ENCODE assay signal across 11 cellular contexts in genomic region chr3:156812521-156813335, GRCh38. TPM values are rescaled to one million over a fixed set of nuclear protein-coding genes. Genes with fewer than 3 reads are reported as not detected.
DNase-seq lines count a peak whose midpoint lies in the region; ATAC-seq and TF ChIP-seq lines count a peak whose summit lies in the region.
"Had no signal": no experiment of that assay in that cellular context is flagged by ENCODE, and none has a peak within 500 bp of the region (broad histone marks: within the 10 kb centered on the region; RNA-seq: fewer than 3 reads in every experiment).

No MANE protein-coding gene starts in this region.

- no peak for TF ChIP-seq CTCF in endothelial cell (IDR thresholded peaks at IDR 0.05; ENCODE audit: unreplicated experiment)

- CTCF ChIA-PET in activated CD8-positive, alpha-beta memory T cell treated with anti-CD3 and anti-CD28 coated beads, Interleukin-2, amount 10 ng/mL, durations not matched to agents 7 days and 5 days (lab: Charles Lee), result interaction anchor here (1.1 to 1.5 kb wide), 3 partner anchors 19 to 324 kb away, joined by 3 to 5 read pairs (median 4); no protein-coding TSS in a partner anchor

- H3K27me3 Mint-ChIP-seq in activated CD8-positive, alpha-beta memory T cell treated with anti-CD3 and anti-CD28 coated beads, Interleukin-2, amount 10 ng/mL, durations not matched to agents 7 days and 5 days, result no peaks in the 10 kb centered on the region
- H3K27me3 Mint-ChIP-seq in endothelial cell (ENCODE audit: unreplicated experiment), result peaks cover 13% of the 10 kb centered on the region
- H3K27me3 Mint-ChIP-seq in stimulated activated naive B cell treated with anti-CD40 and anti-IgM and Interleukin-4, amounts not matched to agents 10 μg/mL and 1 μg/mL and 100 μg/mL, for 72 hours, result no peaks in the 10 kb centered on the region

- DNase-seq in activated CD8-positive, alpha-beta memory T cell treated with anti-CD3 and anti-CD28 coated beads, Interleukin-2, amount 10 ng/mL, durations not matched to agents 7 days and 5 days, result no peak
- DNase-seq in activated CD8-positive, alpha-beta memory T cell treated with anti-CD3 and anti-CD28 coated beads, Interleukin-2, amount 50 U/mL, for 4 hours, result no peak
- DNase-seq in NOMO-1 treated with dmso at 0.1 percent for 144 hours (lab: John Stamatoyannopoulos, UW; ENCODE audit: unreplicated experiment), result peak; percentile 30
- no peak for DNase-seq in endothelial cell (ENCODE audit: low spot score)
- no peak for DNase-seq in stimulated activated naive B cell treated with anti-CD40 and anti-IgM and Interleukin-4, amounts not matched to agents 10 μg/mL and 1 μg/mL and 100 μg/mL, for 72 hours
- no peak for DNase-seq in NCI-H1930 (lab: John Stamatoyannopoulos, UW)
- DNase-seq: aorta, NCI-H526 treated with DMSO at 0.1 percent for 48 hours had no signal

- H3K27ac Mint-ChIP-seq in activated CD8-positive, alpha-beta memory T cell treated with anti-CD3 and anti-CD28 coated beads, Interleukin-2, amount 10 ng/mL, durations not matched to agents 7 days and 5 days, result peak overlapping the region; percentile 75
- peak overlapping the region; percentile 63 for H3K27ac Mint-ChIP-seq in endothelial cell (ENCODE audit: unreplicated experiment)
- H3K27ac Mint-ChIP-seq in stimulated activated naive B cell treated with anti-CD40 and anti-IgM and Interleukin-4, amounts not matched to agents 10 μg/mL and 1 μg/mL and 100 μg/mL, for 72 hours, result peak overlapping the region; percentile 16
- H3K27ac Mint-ChIP-seq: GM23338 had no signal

- H3K9me3 Mint-ChIP-seq in activated CD8-positive, alpha-beta memory T cell treated with anti-CD3 and anti-CD28 coated beads, Interleukin-2, amount 10 ng/mL, durations not matched to agents 7 days and 5 days (ENCODE audit: low read depth), result no peaks in the 10 kb centered on the region
- no peaks in the 10 kb centered on the region for H3K9me3 Mint-ChIP-seq in endothelial cell (ENCODE audit: unreplicated experiment)
- H3K9me3 Mint-ChIP-seq in stimulated activated naive B cell treated with anti-CD40 and anti-IgM and Interleukin-4, amounts not matched to agents 10 μg/mL and 1 μg/mL and 100 μg/mL, for 72 hours, result peaks cover 3 to 9% of the 10 kb centered on the region in 2 donors
- H3K9me3 Mint-ChIP-seq: GM23338 had no signal

- no peak for ATAC-seq in activated CD8-positive, alpha-beta memory T cell treated with anti-CD3 and anti-CD28 coated beads, Interleukin-2, amount 10 ng/mL, durations not matched to agents 7 days and 5 days
- ATAC-seq in stimulated activated naive B cell treated with anti-CD40 and anti-IgM and Interleukin-4, amounts not matched to agents 10 μg/mL and 1 μg/mL and 100 μg/mL, for 72 hours (replicated peaks), result no peak
- ATAC-seq in GM19328 (IDR thresholded peaks at IDR 0.05; ENCODE audit: unreplicated experiment) (no peak), GM18861 (IDR thresholded peaks at IDR 0.05; ENCODE audit: unreplicated experiment) (no peak)
- ATAC-seq: GM23338 had no signal

- H3K4me1 Mint-ChIP-seq in activated CD8-positive, alpha-beta memory T cell treated with anti-CD3 and anti-CD28 coated beads, Interleukin-2, amount 10 ng/mL, durations not matched to agents 7 days and 5 days, result peaks cover 45% of the 10 kb centered on the region
- H3K4me1 Mint-ChIP-seq in endothelial cell (ENCODE audit: unreplicated experiment), result peaks cover 14% of the 10 kb centered on the region
- H3K4me1 Mint-ChIP-seq in stimulated activated naive B cell treated with anti-CD40 and anti-IgM and Interleukin-4, amounts not matched to agents 10 μg/mL and 1 μg/mL and 100 μg/mL, for 72 hours, result peaks cover 17 to 49% of the 10 kb centered on the region in 2 donors

- H3K4me3 Mint-ChIP-seq in activated CD8-positive, alpha-beta memory T cell treated with anti-CD3 and anti-CD28 coated beads, Interleukin-2, amount 10 ng/mL, durations not matched to agents 7 days and 5 days, result no peak overlapping the region
- H3K4me3 Mint-ChIP-seq in endothelial cell (ENCODE audit: unreplicated experiment), result no peak overlapping the region
- no peak overlapping the region for H3K4me3 Mint-ChIP-seq in stimulated activated naive B cell treated with anti-CD40 and anti-IgM and Interleukin-4, amounts not matched to agents 10 μg/mL and 1 μg/mL and 100 μg/mL, for 72 hours
- H3K4me3 Mint-ChIP-seq: GM23338 had no signal

- H3K36me3 Mint-ChIP-seq in activated CD8-positive, alpha-beta memory T cell treated with anti-CD3 and anti-CD28 coated beads, Interleukin-2, amount 10 ng/mL, durations not matched to agents 7 days and 5 days, result peaks cover 26% of the 10 kb centered on the region
- H3K36me3 Mint-ChIP-seq in endothelial cell (ENCODE audit: low read depth, unreplicated experiment), result no peaks in the 10 kb centered on the region
- peaks cover 18 to 32% of the 10 kb centered on the region in 2 donors for H3K36me3 Mint-ChIP-seq in stimulated activated naive B cell treated with anti-CD40 and anti-IgM and Interleukin-4, amounts not matched to agents 10 μg/mL and 1 μg/mL and 100 μg/mL, for 72 hours

RNA-seq across cellular contexts. Expression of gene LEKR1, which starts 13.4 kb away (rescaled TPM):
- 1 to 10 TPM in 1 of 2 experiments, under 1 TPM in 1; 0.76 to 1.1 TPM for total RNA-seq in activated CD8-positive, alpha-beta memory T cell treated with anti-CD3 and anti-CD28 coated beads, Interleukin-2, amount 10 ng/mL, durations not matched to agents 7 days and 5 days
- 0.18 TPM for total RNA-seq in endothelial cell (ENCODE audit: unreplicated experiment)
- total RNA-seq: GM23338 had no signal

Comparison
In these comparisons a context has a peak if more than half of its experiments do, and no peak if none do; other contexts are left out.
1. H3K27ac Mint-ChIP-seq: peak in every context shown above with its lines; median percentile 75 in activated CD8-positive, alpha-beta memory T cell treated with anti-CD3 and anti-CD28 coated beads, Interleukin-2, amount 10 ng/mL, durations not matched to agents 7 days and 5 days; 63 in endothelial cell; 16 in stimulated activated naive B cell treated with anti-CD40 and anti-IgM and Interleukin-4, amounts not matched to agents 10 μg/mL and 1 μg/mL and 100 μg/mL, for 72 hours.